In genomic region chr7:7710469-7710868, GRCh38 we compare ENCODE assay signal across 19 cellular contexts. TPM values are rescaled to one million over a fixed set of nuclear protein-coding genes. Genes with fewer than 3 reads are reported as not detected.
DNase-seq lines count a peak whose midpoint lies in the region; ATAC-seq, FAIRE-seq and TF ChIP-seq lines count a peak whose summit lies in the region.
"Had no signal": no experiment of that assay in that cellular context is flagged by ENCODE, and none has a peak within 500 bp of the region (broad histone marks: within the 10 kb centered on the region; RNA-seq: fewer than 3 reads in every experiment).

No MANE protein-coding gene starts in this region.

- POLR2A ChIA-PET in A549 (lab: Yijun Ruan, JAX) = no interaction called here

- H3K27me3 Mint-ChIP-seq in astrocyte (ENCODE audit: low read depth, unreplicated experiment) = no peaks in the 10 kb centered on the region
- H3K27me3 Mint-ChIP-seq: CD4-positive, alpha-beta T cell had no signal

- H3K4me1 ChIP-seq in A549 (peaks cover 11% of the 10 kb centered on the region; the same call in 2 of the 3 replicates), astrocyte (ENCODE audit: insufficient read depth, low read length) (peaks cover 12% of the 10 kb centered on the region), upper lobe of right lung (no peaks in the 10 kb centered on the region)
- H3K4me1 ChIP-seq: BE2C had no signal

- H3K79me2 ChIP-seq in astrocyte (ENCODE audit: insufficient read depth, low read length) = no peaks in the 10 kb centered on the region

- no peaks in the 10 kb centered on the region for H3K36me3 ChIP-seq in astrocyte (ENCODE audit: insufficient read depth, low read length)
- H3K36me3 ChIP-seq in upper lobe of right lung = no peaks in the 10 kb centered on the region
- H3K36me3 ChIP-seq: BE2C; BLaER1 treated with 17β-estradiol and CSF1 and Interleukin-3, amounts not matched to agents 10 nM and 100 nM had no signal

- H3K9me3 Mint-ChIP-seq in astrocyte (ENCODE audit: unreplicated experiment) = no peaks in the 10 kb centered on the region
- H3K9me3 Mint-ChIP-seq: CD4-positive, alpha-beta T cell; CD8-positive, alpha-beta memory T cell had no signal

- no peak for TF ChIP-seq EP300 in A549 (IDR thresholded peaks at IDR 0.05)

- no peak overlapping the region for H3K4me2 ChIP-seq in A549
- H3K4me2 ChIP-seq in astrocyte (ENCODE audit: low read length) = no peak overlapping the region
- H3K4me2 ChIP-seq: BLaER1 treated with 17β-estradiol and CSF1 and Interleukin-3, amounts not matched to agents 10 nM and 100 nM had no signal

- no peaks in the 10 kb centered on the region for H3K36me3 Mint-ChIP-seq in astrocyte (ENCODE audit: low read depth, unreplicated experiment)

- no peak overlapping the region for H3K9ac ChIP-seq in astrocyte (ENCODE audit: low read length)
- H3K9ac ChIP-seq: BLaER1 treated with 17β-estradiol and CSF1 and Interleukin-3, amounts not matched to agents 10 nM and 100 nM had no signal

- 85% methylated on average over 2 of the region's 2 CpGs for WGBS in A549 (ENCODE audit: missing lambda C conversion rate)

- intact Hi-C loops in posterior vena cava (cut with DNase I) = no loop called here
- intact Hi-C loops in upper lobe of right lung (cut with DNase I) = no loop called here

- ATAC-seq in A549 (no peak), upper lobe of right lung (no peak), GM21723 (IDR thresholded peaks at IDR 0.05; ENCODE audit: unreplicated experiment) (no peak)
- ATAC-seq: GM12878 had no signal

- H3K9me3 ChIP-seq in A549 = no peaks in the 10 kb centered on the region
- no peaks in the 10 kb centered on the region for H3K9me3 ChIP-seq in astrocyte (ENCODE audit: insufficient read depth, low read depth, low read length)
- no peaks in the 10 kb centered on the region for H3K9me3 ChIP-seq in upper lobe of right lung
- H3K9me3 ChIP-seq: BE2C; BLaER1 treated with 17β-estradiol and CSF1 and Interleukin-3, amounts not matched to agents 10 nM and 100 nM had no signal

- H3K27ac ChIP-seq in A549 (no peak overlapping the region), astrocyte (ENCODE audit: low read depth, low read length) (no peak overlapping the region), upper lobe of right lung (no peak overlapping the region)
- H3K27ac ChIP-seq: BLaER1 treated with 17β-estradiol and CSF1 and Interleukin-3, amounts not matched to agents 10 nM and 100 nM had no signal

- TF ChIP-seq POLR2A in A549 (IDR thresholded peaks at IDR 0.05; ENCODE audit: low read length) = no peak
- TF ChIP-seq POLR2A in GM12891 (IDR thresholded peaks at IDR 0.05; ENCODE audit: low read depth, low read length) = no peak

- TF ChIP-seq RAD21 in A549 (conservative IDR thresholded peaks at IDR 0.05 in 1 of 2, IDR thresholded peaks at IDR 0.05 in 1 of 2) = no peak

- CTCF ChIA-PET in A549 (lab: Yijun Ruan, JAX) = no interaction called here

- no peak overlapping the region for H3K4me3 Mint-ChIP-seq in astrocyte (ENCODE audit: unreplicated experiment)
- H3K4me3 Mint-ChIP-seq: CD14-positive monocyte; CD4-positive, alpha-beta T cell; CD8-positive, alpha-beta memory T cell had no signal

- TF ChIP-seq CTCF in A549 (IDR thresholded peaks at IDR 0.05) = no peak
- no peak for TF ChIP-seq CTCF in astrocyte (IDR thresholded peaks at IDR 0.05; ENCODE audit: insufficient read depth, low read depth, low read length)
- no peak for TF ChIP-seq CTCF in upper lobe of right lung (IDR thresholded peaks at IDR 0.05)

- FAIRE-seq in A549 (lab: Jason Lieb, UNC) (no peak), GM12891 (lab: Jason Lieb, UNC) (peak; percentile 5), astrocyte (lab: Jason Lieb, UNC) (peak; percentile 32)
- FAIRE-seq: GM12878, GM18507 had no signal

- no peak for DNase-seq in A549 (ENCODE audit: low read depth in 1 of 2, low spot score in 1 of 2)
- no peak for DNase-seq in GM12891 (ENCODE audit: insufficient read length, low spot score)
- no peak for DNase-seq in astrocyte (ENCODE audit: low read depth)
- DNase-seq in posterior vena cava (ENCODE audit: low spot score) = no peak
- no peak for DNase-seq in upper lobe of right lung
- DNase-seq: BE2C; CD4-positive, alpha-beta T cell; CD8-positive, alpha-beta memory T cell; DMS 273 treated with DMSO at 0.1 percent for 48 hours; DMS79; EL; GDM1; GOT3; HCEC 1CT had no signal

- H3K27ac Mint-ChIP-seq in astrocyte (ENCODE audit: unreplicated experiment) = no peak overlapping the region
- H3K27ac Mint-ChIP-seq: CD14-positive monocyte; CD4-positive, alpha-beta T cell; CD8-positive, alpha-beta memory T cell had no signal

- no peaks in the 10 kb centered on the region for H3K27me3 ChIP-seq in astrocyte (ENCODE audit: insufficient read depth, low read length)
- no peaks in the 10 kb centered on the region for H3K27me3 ChIP-seq in upper lobe of right lung
- H3K27me3 ChIP-seq: BE2C; BLaER1 treated with 17β-estradiol and CSF1 and Interleukin-3, amounts not matched to agents 10 nM and 100 nM had no signal

- H4K20me1 ChIP-seq in astrocyte (ENCODE audit: insufficient read depth, low read length) = no peaks in the 10 kb centered on the region
- H4K20me1 ChIP-seq: BLaER1 treated with 17β-estradiol and CSF1 and Interleukin-3, amounts not matched to agents 10 nM and 100 nM had no signal

- no peak overlapping the region for H2AFZ ChIP-seq in astrocyte (ENCODE audit: low read depth, low read length)

- H3K4me3 ChIP-seq in A549 = no peak overlapping the region
- H3K4me3 ChIP-seq in astrocyte (ENCODE audit: insufficient read depth, low read depth, low read length) = no peak overlapping the region
- no peak overlapping the region for H3K4me3 ChIP-seq in upper lobe of right lung
- H3K4me3 ChIP-seq: BLaER1 treated with 17β-estradiol and CSF1 and Interleukin-3, amounts not matched to agents 10 nM and 100 nM; GM12878 had no signal

- H3K4me1 Mint-ChIP-seq in astrocyte (ENCODE audit: low read depth, unreplicated experiment) = peaks cover 32% of the 10 kb centered on the region

TF ChIP-seq in A549, 52 proteins besides CTCF, POLR2A, EP300 and RAD21:
- TF ChIP-seq MAFK (IDR thresholded peaks at IDR 0.05; ENCODE audit: partially characterized antibody) (peak; percentile 40), TFCP2L1 (CRISPR knock-in tag; IDR thresholded peaks at IDR 0.05) (no peak), RNF2 (IDR thresholded peaks at IDR 0.05; ENCODE audit: borderline replicate concordance, low read depth) (no peak)

TF ChIP-seq in GM12891, 5 proteins besides CTCF, POLR2A, EP300 and RAD21:
- TF ChIP-seq SPI1 (IDR thresholded peaks at IDR 0.05; ENCODE audit: low read depth, low read length) = no peak
- TF ChIP-seq PAX5 (IDR thresholded peaks at IDR 0.05; ENCODE audit: insufficient read depth, low read length, severe bottlenecking) = no peak
- TF ChIP-seq POU2F2 (IDR thresholded peaks at IDR 0.05; ENCODE audit: low read depth, low read length) = no peak
- TF ChIP-seq POLR2AphosphoS5 (IDR thresholded peaks at IDR 0.05; ENCODE audit: low read depth, low read length) = no peak
- TF ChIP-seq TAF1 (IDR thresholded peaks at IDR 0.05; ENCODE audit: low read depth, low read length) = no peak
TF ChIP-seq in GM12891: peak in this region for 0.

RNA-seq across cellular contexts. Expression of gene RPA3, which starts 7.9 kb away (rescaled TPM):
- polyA plus RNA-seq in A549 (2011; rRNA removed) (103 and 129 TPM in 2 replicates), A549 (2017; fragmentation: RNase III; extraction: RNeasy Plus Mini Kit Qiagen cat#74134 plus additional on column Dnase treatment) (95.1 to 101 TPM (median 97.2 TPM) in 3 replicates)
- polyA plus RNA-seq in A549 (2012; cell fraction: cytosol; rRNA removed) = 44.6 and 62.1 TPM in 2 replicates
- 14.1 and 25.3 TPM in 2 replicates for polyA plus RNA-seq in A549 (2012; cell fraction: nucleus; rRNA removed)
- 6.9 and 9.2 TPM in 2 replicates for polyA minus RNA-seq in A549 (2011; rRNA and poly(A)+ RNA removed)
- polyA plus RNA-seq in GM12891 (2012; ENCODE audit: low read depth, missing spikeins) = 80.1 TPM
- total RNA-seq in astrocyte (14.6 and 17.7 TPM in 2 replicates), posterior vena cava (10 to 100 TPM; 17.0 to 18.2 TPM), upper lobe of right lung (21.4 TPM)
